8 cellular contexts compared by ENCODE assay signal in genomic region chr20:32333988-32334885, GRCh38. TPM values are rescaled to one million over a fixed set of nuclear protein-coding genes. Genes with fewer than 3 reads are reported as not detected.
DNase-seq lines count a peak whose midpoint lies in the region; ATAC-seq, FAIRE-seq and TF ChIP-seq lines count a peak whose summit lies in the region.

No MANE protein-coding gene starts in this region.

- H3K36me3 Mint-ChIP-seq in endothelial cell (ENCODE audit: low read depth, unreplicated experiment), result peaks cover 26% of the 10 kb centered on the region

- CTCF ChIA-PET in HepG2 (lab: Yijun Ruan, JAX; ENCODE audit: low intra/inter-chr PET ratio, low total read pairs), result no interaction called here

- H3K9me3 Mint-ChIP-seq in endothelial cell (ENCODE audit: unreplicated experiment), result no peaks in the 10 kb centered on the region

- intact Hi-C loops in HepG2 (cut with micrococcal nuclease; ENCODE audit: unreplicated experiment), result no loop called here

- H3K4me1 ChIP-seq in Karpas-422 (ENCODE audit: low read length), result peaks cover 45% of the 10 kb centered on the region
- H3K4me1 ChIP-seq in HepG2 (ENCODE audit: insufficient read depth, low read length), result peaks cover 53% of the 10 kb centered on the region

- H3K4me2 ChIP-seq in Karpas-422 (ENCODE audit: low read depth, low read length, poor library complexity, severe bottlenecking) (no peak overlapping the region), HepG2 (ENCODE audit: low read depth, low read length) (no peak overlapping the region)

- TSS peak; percentile 40 for BruUV-seq in HepG2 (replicated peaks; lab: Mats Ljungman, UMichigan)

- H3K27me3 ChIP-seq in Karpas-422 (ENCODE audit: low read length) (no peaks in the 10 kb centered on the region), HepG2 (ENCODE audit: control insufficient read depth in 1 of 2, insufficient read depth in 2 of 2, low read length in 2 of 2) (no peaks in the 10 kb centered on the region)

- H3K36me3 ChIP-seq in Karpas-422 (ENCODE audit: insufficient read depth, low read length) (peaks cover 39% of the 10 kb centered on the region), HepG2 (replicated peaks in 1 of 2; ENCODE audit: control insufficient read depth in 1 of 2, insufficient read depth in 2 of 2, low read length in 2 of 2) (peaks cover 12 to 36% of the 10 kb centered on the region in 2 experiments)

- H4K20me1 ChIP-seq in Karpas-422 (ENCODE audit: insufficient read depth, low read depth, low read length) (no peaks in the 10 kb centered on the region), HepG2 (ENCODE audit: insufficient read depth, low read length) (no peaks in the 10 kb centered on the region)

- DNase-seq in Karpas-422 (no peak), HepG2 (ENCODE audit: low spot score) (no peak), islet precursor cell (no peak), endothelial cell (ENCODE audit: low spot score) (no peak)
- peak; percentile 50 for DNase-seq in activated effector memory CD4-positive, alpha-beta T cell treated with Interleukin-2 at 50 U/mL for 16 hours
- DNase-seq in stimulated activated naive CD8-positive, alpha-beta T cell treated with anti-CD3 and anti-CD28 coated beads, Interleukin-15, Interleukin-2, amounts not matched to agents 100 U/mL and 50 U/mL, for 24 hours, result peak; percentile 52

- in situ Hi-C loops in HepG2 (cut with HindIII; ENCODE audit: extremely low pct_ligation_motif_present, low pct_unique_long_range_greater_than_20kb), result no loop called here

- H3K27ac ChIP-seq in Karpas-422 (ENCODE audit: low read length), result 0 out of 2 replicates have a peak overlapping the region, but pooled peaks have one; percentile 62
- no peak overlapping the region for H3K27ac ChIP-seq in HepG2 (ENCODE audit: extremely low read length, insufficient read depth, low read length)

- no peak for TF ChIP-seq CTCF in HepG2 (CRISPR knock-in tag; IDR thresholded peaks at IDR 0.05)
- TF ChIP-seq CTCF in endothelial cell (IDR thresholded peaks at IDR 0.05; ENCODE audit: unreplicated experiment), result no peak

- no peak for TF ChIP-seq POLR2A in HepG2 (IDR thresholded peaks at IDR 0.05; ENCODE audit: insufficient read depth in 1 of 2, low read depth in 2 of 2, low read length in 2 of 2)

- no peak for FAIRE-seq in HepG2 (lab: Jason Lieb, UNC)

- no peak for TF ChIP-seq RAD21 in HepG2 (CRISPR knock-in tag; IDR thresholded peaks at IDR 0.05)

- no peak overlapping the region for H3K4me3 Mint-ChIP-seq in endothelial cell (ENCODE audit: unreplicated experiment)

- H3K9ac ChIP-seq in Karpas-422 (ENCODE audit: low read length) (no peak overlapping the region), HepG2 (ENCODE audit: insufficient read depth, low read depth, low read length) (no peak overlapping the region)

- TF ChIP-seq EP300 in HepG2 (IDR thresholded peaks at IDR 0.05; ENCODE audit: low read depth in 2 of 2, low read length in 2 of 2), result no peak
- TF ChIP-seq EP300 in HepG2 (CRISPR knock-in tag; IDR thresholded peaks at IDR 0.05; ENCODE audit: borderline replicate concordance), result no peak

- no peak overlapping the region for H3K27ac Mint-ChIP-seq in endothelial cell (ENCODE audit: unreplicated experiment)

- H3K79me2 ChIP-seq in Karpas-422 (ENCODE audit: low read length) (no peaks in the 10 kb centered on the region), HepG2 (ENCODE audit: insufficient read depth, low read length) (no peaks in the 10 kb centered on the region)

- POLR2A ChIA-PET in HepG2 (lab: Yijun Ruan, JAX), result interaction anchor here (0.7 kb wide), 1 partner anchor 9 kb away, joined by 4 read pairs; no protein-coding TSS in a partner anchor

- 92% methylated on average over 13 of the region's 13 CpGs for WGBS in HepG2 (ENCODE audit: low lambda C conversion rate)

- H3K4me3 ChIP-seq in Karpas-422 (ENCODE audit: low read length), result no peak overlapping the region
- H3K4me3 ChIP-seq in HepG2 (replicated peaks in 1 of 3; ENCODE audit: insufficient read depth in 1 of 3, low read depth in 2 of 3, low read length in 3 of 3), result no peak overlapping the region

- peaks cover 19% of the 10 kb centered on the region for H3K4me1 Mint-ChIP-seq in endothelial cell (ENCODE audit: unreplicated experiment)

- H2AFZ ChIP-seq in Karpas-422 (ENCODE audit: low read length) (no peak overlapping the region), HepG2 (ENCODE audit: low read length) (no peak overlapping the region)

- no peaks in the 10 kb centered on the region for H3K9me2 ChIP-seq in Karpas-422 (replicated peaks; ENCODE audit: insufficient read depth, low read length)

- peaks cover 5% of the 10 kb centered on the region for H3K27me3 Mint-ChIP-seq in endothelial cell (ENCODE audit: unreplicated experiment)

- H3K9me3 ChIP-seq in Karpas-422 (ENCODE audit: low read length) (no peaks in the 10 kb centered on the region), HepG2 (ENCODE audit: low read length) (no peaks in the 10 kb centered on the region)

- ATAC-seq in GM18502 (IDR thresholded peaks at IDR 0.05; ENCODE audit: poor library complexity, unreplicated experiment), result peak; percentile 24
- ATAC-seq in HepG2, result no peak
- peak; percentile 19 for ATAC-seq in stimulated activated naive CD8-positive, alpha-beta T cell treated with anti-CD3 and anti-CD28 coated beads, Interleukin-15, Interleukin-2, amounts not matched to agents 100 U/mL and 50 U/mL, for 24 hours
- ATAC-seq in HG03095 (IDR thresholded peaks at IDR 0.05; ENCODE audit: unreplicated experiment), result no peak

TF ChIP-seq in HepG2, 621 proteins besides CTCF, POLR2A, EP300 and RAD21 (continues in another document):
- TF ChIP-seq ATF7-NPFF (CRISPR knock-in tag; IDR thresholded peaks at IDR 0.05; ENCODE audit: low read depth) (no peak), KLF15 (CRISPR knock-in tag; IDR thresholded peaks at IDR 0.05; ENCODE audit: borderline replicate concordance) (no peak), SSRP1 (CRISPR knock-in tag; IDR thresholded peaks at IDR 0.05) (no peak)

RNA-seq across cellular contexts. Expression of gene ASXL1, which starts 23.9 kb away (rescaled TPM):
- 39.9 and 63.6 TPM in 2 replicates for total RNA-seq in Karpas-422 (2014; rRNA removed; shearing (Covaris generic); ENCODE audit: low replicate concordance)
- 47.3 and 62.1 TPM in 2 replicates for total RNA-seq in HepG2 (2016; rRNA removed; fragmentation: Illumina TruSeq; extraction: Trizol)
- total RNA-seq in HepG2 (2016; cell fraction: cytosol; rRNA removed; fragmentation: Illumina TruSeq; extraction: Trizol; ENCODE audit: low read depth), result 105 and 126 TPM in 2 replicates
- 44.0 and 55.9 TPM in 2 replicates for total RNA-seq in HepG2 (2016; cell fraction: insoluble cytoplasmic fraction; rRNA removed; fragmentation: Illumina TruSeq; extraction: Trizol)
- total RNA-seq in HepG2 (2016; cell fraction: membrane; rRNA removed; fragmentation: Illumina TruSeq; extraction: Trizol), result 30.9 and 35.4 TPM in 2 replicates
- total RNA-seq in HepG2 (2016; cell fraction: nucleus; rRNA removed; fragmentation: Illumina TruSeq; extraction: Trizol), result 122 and 129 TPM in 2 replicates
- 74.8 and 87.6 TPM in 2 replicates for polyA plus RNA-seq in HepG2 (2011; rRNA removed)
- polyA plus RNA-seq in HepG2 (2011; cell fraction: cytosol; rRNA removed), result 40.1 and 42.6 TPM in 2 replicates
- 375 and 376 TPM in 2 replicates for polyA plus RNA-seq in HepG2 (2011; cell fraction: nucleus; rRNA removed)
- 81.3 and 96.1 TPM in 2 replicates for polyA plus RNA-seq in HepG2 (2012)
- 26.1 and 28.4 TPM in 2 replicates for polyA plus RNA-seq in HepG2 (2016; cell fraction: cytosol; fragmentation: Illumina TruSeq; extraction: Trizol; ENCODE audit: low read depth)
- 37.0 and 39.4 TPM in 2 replicates for polyA plus RNA-seq in HepG2 (2016; cell fraction: insoluble cytoplasmic fraction; fragmentation: Illumina TruSeq; extraction: Trizol; ENCODE audit: low read depth)
- 24.4 and 25.2 TPM in 2 replicates for polyA plus RNA-seq in HepG2 (2016; cell fraction: membrane; fragmentation: Illumina TruSeq; extraction: Trizol; ENCODE audit: low read depth)
- polyA plus RNA-seq in HepG2 (2016; cell fraction: nucleus; fragmentation: Illumina TruSeq; extraction: Trizol; ENCODE audit: insufficient read depth, low read depth), result 241 and 272 TPM in 2 replicates
- 94.1 and 144 TPM in 2 replicates for polyA minus RNA-seq in HepG2 (2011; rRNA and poly(A)+ RNA removed; ENCODE audit: low replicate concordance)
- polyA minus RNA-seq in HepG2 (2011; cell fraction: cytosol; rRNA and poly(A)+ RNA removed), result 66.7 and 75.3 TPM in 2 replicates
- 263 and 294 TPM in 2 replicates for polyA minus RNA-seq in HepG2 (2011; cell fraction: nucleus; rRNA and poly(A)+ RNA removed)
- total RNA-seq in endothelial cell (ENCODE audit: unreplicated experiment), result 90.8 TPM

RNA-seq across cellular contexts. Expression of gene KIF3B, which starts 56.8 kb away (rescaled TPM):
- total RNA-seq in Karpas-422 (2014; rRNA removed; shearing (Covaris generic); ENCODE audit: low replicate concordance), result 15.7 and 17.9 TPM in 2 replicates
- 28.8 and 36.4 TPM in 2 replicates for total RNA-seq in HepG2 (2016; rRNA removed; fragmentation: Illumina TruSeq; extraction: Trizol)
- 3.9 and 4.3 TPM in 2 replicates for total RNA-seq in HepG2 (2016; cell fraction: cytosol; rRNA removed; fragmentation: Illumina TruSeq; extraction: Trizol; ENCODE audit: low read depth)
- total RNA-seq in HepG2 (2016; cell fraction: insoluble cytoplasmic fraction; rRNA removed; fragmentation: Illumina TruSeq; extraction: Trizol), result 28.4 and 33.3 TPM in 2 replicates
- 16.8 and 18.5 TPM in 2 replicates for total RNA-seq in HepG2 (2016; cell fraction: membrane; rRNA removed; fragmentation: Illumina TruSeq; extraction: Trizol)
- 18.0 and 21.3 TPM in 2 replicates for total RNA-seq in HepG2 (2016; cell fraction: nucleus; rRNA removed; fragmentation: Illumina TruSeq; extraction: Trizol)
- 20.2 and 23.6 TPM in 2 replicates for polyA plus RNA-seq in HepG2 (2011; rRNA removed)
- 18.0 and 24.2 TPM in 2 replicates for polyA plus RNA-seq in HepG2 (2011; cell fraction: cytosol; rRNA removed)
- 7.7 and 10.1 TPM in 2 replicates for polyA plus RNA-seq in HepG2 (2011; cell fraction: nucleus; rRNA removed)
- polyA plus RNA-seq in HepG2 (2012), result 17.4 and 18.3 TPM in 2 replicates
- polyA plus RNA-seq in HepG2 (2016; cell fraction: cytosol; fragmentation: Illumina TruSeq; extraction: Trizol; ENCODE audit: low read depth), result 1.1 and 1.5 TPM in 2 replicates
- 28.7 and 29.5 TPM in 2 replicates for polyA plus RNA-seq in HepG2 (2016; cell fraction: insoluble cytoplasmic fraction; fragmentation: Illumina TruSeq; extraction: Trizol; ENCODE audit: low read depth)
- 7.8 and 8.4 TPM in 2 replicates for polyA plus RNA-seq in HepG2 (2016; cell fraction: membrane; fragmentation: Illumina TruSeq; extraction: Trizol; ENCODE audit: low read depth)
- polyA plus RNA-seq in HepG2 (2016; cell fraction: nucleus; fragmentation: Illumina TruSeq; extraction: Trizol; ENCODE audit: insufficient read depth, low read depth), result 21.9 and 25.1 TPM in 2 replicates
- 27.4 and 31.9 TPM in 2 replicates for polyA minus RNA-seq in HepG2 (2011; rRNA and poly(A)+ RNA removed; ENCODE audit: low replicate concordance)
- polyA minus RNA-seq in HepG2 (2011; cell fraction: cytosol; rRNA and poly(A)+ RNA removed), result 17.6 and 21.7 TPM in 2 replicates
- 11.7 and 17.7 TPM in 2 replicates for polyA minus RNA-seq in HepG2 (2011; cell fraction: nucleus; rRNA and poly(A)+ RNA removed)
- total RNA-seq in endothelial cell (ENCODE audit: unreplicated experiment), result 34.7 TPM

Comparison
In these comparisons a context has a peak if more than half of its experiments do, and no peak if none do; other contexts are left out.
1. ATAC-seq: peak in GM18502 (single experiment) and stimulated activated naive CD8-positive, alpha-beta T cell treated with anti-CD3 and anti-CD28 coated beads, Interleukin-15, Interleukin-2, amounts not matched to agents 100 U/mL and 50 U/mL, for 24 hours (single experiment); none in HepG2 (single experiment) and HG03095 (single experiment).
2. DNase-seq: peak in activated effector memory CD4-positive, alpha-beta T cell treated with Interleukin-2 at 50 U/mL for 16 hours (single experiment) and stimulated activated naive CD8-positive, alpha-beta T cell treated with anti-CD3 and anti-CD28 coated beads, Interleukin-15, Interleukin-2, amounts not matched to agents 100 U/mL and 50 U/mL, for 24 hours (single experiment); none in Karpas-422 (single experiment), HepG2 (single experiment), islet precursor cell (single experiment) and endothelial cell (single experiment).